Comparison of ENCODE assay signal across 11 cellular contexts in genomic region chr21:33932731-33933130, GRCh38. TPM values are rescaled to one million over a fixed set of nuclear protein-coding genes. Genes with fewer than 3 reads are reported as not detected.
A peak's percentile ranks its signal among the peaks of the same experiment; 100 is the strongest.
DNase-seq lines count a peak whose midpoint lies in the region; ATAC-seq and TF ChIP-seq lines count a peak whose summit lies in the region.
"Had no signal": no experiment of that assay in that cellular context is flagged by ENCODE, and none has a peak within 500 bp of the region (broad histone marks: within the 10 kb centered on the region; RNA-seq: fewer than 3 reads in every experiment).

No MANE protein-coding gene starts in this region.

- ATAC-seq in CD8-positive, alpha-beta T cell: no peak
- ATAC-seq in GM21786 (IDR thresholded peaks at IDR 0.05; ENCODE audit: unreplicated experiment) (no peak), HG02763 (IDR thresholded peaks at IDR 0.05; ENCODE audit: unreplicated experiment) (no peak)

- no peaks in the 10 kb centered on the region for H3K27me3 ChIP-seq in CD8-positive, alpha-beta T cell (ENCODE audit: insufficient read depth, low read length)
- no peaks in the 10 kb centered on the region for H3K27me3 ChIP-seq in NT2/D1 (ENCODE audit: insufficient read depth, insufficient read length)
- no peaks in the 10 kb centered on the region for H3K27me3 ChIP-seq in endocrine pancreas (ENCODE audit: control insufficient read depth, insufficient read depth, low read length)
- H3K27me3 ChIP-seq in ovary: no peaks in the 10 kb centered on the region

- H3K4me3 ChIP-seq in CD8-positive, alpha-beta T cell (ENCODE audit: low read depth, low read length): peak overlapping the region; percentile 85
- H3K4me3 ChIP-seq in NT2/D1 (ENCODE audit: insufficient read length, low read depth) (peak overlapping the region; percentile 64), endocrine pancreas (ENCODE audit: control insufficient read depth, insufficient read depth, low read length) (peak overlapping the region; percentile 41), ovary (peak overlapping the region; percentile 36)

- peak overlapping the region; percentile 99 for H3K27ac Mint-ChIP-seq in CD8-positive, alpha-beta T cell

- intact Hi-C loops in CD8-positive, alpha-beta T cell (cut with DNase I, micrococcal nuclease): loop anchor here (2.0 to 10.0 kb wide), 2 partner anchors 14 to 1112 kb away; partner anchors contain the start of gene RUNX1 (in 1 of the 2)
- intact Hi-C loops in ovary (cut with DNase I): loop anchor here in 1 of 4 donors (10.0 kb wide), 1 partner anchor 72 kb away; no protein-coding TSS in a partner anchor

- no peak for TF ChIP-seq CTCF in CD8-positive, alpha-beta T cell (IDR thresholded peaks at IDR 0.05)
- no peak for TF ChIP-seq CTCF in ovary (IDR thresholded peaks at IDR 0.05)

- no peak for TF ChIP-seq EP300 in ovary (IDR thresholded peaks at IDR 0.05)

- H3K9me3 ChIP-seq in CD8-positive, alpha-beta T cell (ENCODE audit: low read length): no peaks in the 10 kb centered on the region
- H3K9me3 ChIP-seq in NT2/D1 (ENCODE audit: insufficient read depth, low read length) (peaks cover 19% of the 10 kb centered on the region; the same call in 1 of the 2 replicates), endocrine pancreas (ENCODE audit: control insufficient read depth, low read length) (no peaks in the 10 kb centered on the region), ovary (no peaks in the 10 kb centered on the region)

- H3K27ac ChIP-seq in CD8-positive, alpha-beta T cell (ENCODE audit: low read depth, low read length): peak overlapping the region; percentile 85
- no peak overlapping the region for H3K27ac ChIP-seq in ovary

- CTCF ChIA-PET in CD8-positive, alpha-beta T cell (lab: Charles Lee): interaction anchor here (1.0 to 2.4 kb wide), 6 partner anchors 8 to 414 kb away, joined by 3 to 16 read pairs (median 6); no protein-coding TSS in a partner anchor

- no peaks in the 10 kb centered on the region for H3K9me3 Mint-ChIP-seq in CD8-positive, alpha-beta T cell

- H3K36me3 Mint-ChIP-seq in CD8-positive, alpha-beta T cell: peaks cover 21% of the 10 kb centered on the region

- 87 to 96% (median 94%) methylated on average over 5 of the region's 5 CpGs for WGBS in ovary, 3 donors

- H3K27me3 Mint-ChIP-seq in CD8-positive, alpha-beta T cell (ENCODE audit: low read depth): no peaks in the 10 kb centered on the region

- H3K9ac ChIP-seq in NT2/D1 (ENCODE audit: insufficient read length, low read depth): no peak overlapping the region
- no peak overlapping the region for H3K9ac ChIP-seq in endocrine pancreas (ENCODE audit: control insufficient read depth, insufficient read depth, low read length)

- TF ChIP-seq POLR2A in ovary (IDR thresholded peaks at IDR 0.05): no peak

- no peak for DNase-seq in CD8-positive, alpha-beta T cell
- DNase-seq in NT2/D1 (ENCODE audit: low read depth, low spot score) (no peak), ovary (no peak), hepatic stellate cell (ENCODE audit: low spot score) (no peak), 8988T (no peak)
- DNase-seq: kidney glomerular epithelial cell, SW 1271, trophoblast cell had no signal

- peak overlapping the region; percentile 94 for H3K4me3 Mint-ChIP-seq in CD8-positive, alpha-beta T cell

- POLR2A ChIA-PET in CD8-positive, alpha-beta T cell (lab: Charles Lee): interaction anchor here (0.6 to 9.6 kb wide), 7 partner anchors 9 to 385 kb away, joined by 3 to 251 read pairs (median 6); no protein-coding TSS in a partner anchor

- H3K36me3 ChIP-seq in CD8-positive, alpha-beta T cell (ENCODE audit: insufficient read depth, low read length): no peaks in the 10 kb centered on the region
- H3K36me3 ChIP-seq in NT2/D1 (ENCODE audit: insufficient read depth, insufficient read length, low read length) (peaks cover 23% of the 10 kb centered on the region), endocrine pancreas (ENCODE audit: control insufficient read depth, insufficient read depth, low read length) (no peaks in the 10 kb centered on the region), ovary (no peaks in the 10 kb centered on the region)

- H3K4me1 ChIP-seq in CD8-positive, alpha-beta T cell (ENCODE audit: insufficient read depth, low read length): peaks cover 50% of the 10 kb centered on the region
- H3K4me1 ChIP-seq in NT2/D1 (ENCODE audit: insufficient read depth, insufficient read length) (peaks cover 2% of the 10 kb centered on the region), endocrine pancreas (ENCODE audit: control insufficient read depth, insufficient read depth, low read length) (no peaks in the 10 kb centered on the region), ovary (ENCODE audit: insufficient read depth) (peaks cover 4% of the 10 kb centered on the region)

- peaks cover 53% of the 10 kb centered on the region for H3K4me1 Mint-ChIP-seq in CD8-positive, alpha-beta T cell (ENCODE audit: low read depth)

RNA-seq across cellular contexts. Expression of gene ATP5PO, which starts 17.1 kb away (rescaled TPM):
- 100 to 1,000 TPM; 129 to 143 TPM for total RNA-seq in CD8-positive, alpha-beta T cell
- 100 to 1,000 TPM; 144 to 221 (median 169) TPM for total RNA-seq in ovary
- polyA plus RNA-seq in ovary: 100 to 1,000 TPM; 252 to 283 TPM
